8 cellular contexts compared by ENCODE assay signal in genomic region chrX:15854712-15855561, GRCh38.
A peak's percentile ranks its signal among the peaks of the same experiment; 100 is the strongest.
DNase-seq lines count a peak whose midpoint lies in the region; ATAC-seq, FAIRE-seq and TF ChIP-seq lines count a peak whose summit lies in the region.

TSS of gene AP1S2 (minus strand) at chrX:15854813. CDS start at chrX:15852524, 2,289 bp downstream.

- peak; percentile 87 for ATAC-seq in GM19043 (IDR thresholded peaks at IDR 0.05; ENCODE audit: low read depth, unreplicated experiment)
- peak; percentile 93 for ATAC-seq in HG03354 (IDR thresholded peaks at IDR 0.05; ENCODE audit: poor library complexity, severe bottlenecking, unreplicated experiment)

- peak within 1 kb of the TSS; percentile 69 for H3K4me3 ChIP-seq in AG10803 (ENCODE audit: low read length)

- peak; percentile 45 for FAIRE-seq in islet of Langerhans (lab: Jason Lieb, UNC)

- DNase-seq in AG10803 (ENCODE audit: low read depth) (peak; percentile 91), NCI-H446 (lab: John Stamatoyannopoulos, UW) (peak; percentile 82 to 92)
- peak; percentile 81 for DNase-seq in activated CD4-positive, CD25-positive, alpha-beta regulatory T cell treated with anti-CD3 and anti-CD28 coated beads, Interleukin-2, amount 50 U/mL, for 16 hours (ENCODE audit: low read depth, low spot score)
- DNase-seq in central memory CD4-positive, alpha-beta T cell = peak; percentile 99
- DNase-seq in stimulated activated CD4-positive, alpha-beta T cell treated with anti-CD3 and anti-CD28 coated beads, Interleukin-12 subunit alpha, Interleukin-12 subunit beta, amount 100 ng/mL, for 24 hours (ENCODE audit: low read depth in 2 of 2) = peak; percentile 77 to 82

- TF ChIP-seq CTCF in AG10803 (conservative IDR thresholded peaks at IDR 0.05; ENCODE audit: low read length) = no peak

Comparison
In these comparisons a context has a peak if more than half of its experiments do, and no peak if none do; other contexts are left out.
1. Peak in every context shown above with its lines: DNase-seq, ATAC-seq and H3K4me3 ChIP-seq.